Comparison of ENCODE assay signal across 1 cellular context in the genomic region with DNA sequence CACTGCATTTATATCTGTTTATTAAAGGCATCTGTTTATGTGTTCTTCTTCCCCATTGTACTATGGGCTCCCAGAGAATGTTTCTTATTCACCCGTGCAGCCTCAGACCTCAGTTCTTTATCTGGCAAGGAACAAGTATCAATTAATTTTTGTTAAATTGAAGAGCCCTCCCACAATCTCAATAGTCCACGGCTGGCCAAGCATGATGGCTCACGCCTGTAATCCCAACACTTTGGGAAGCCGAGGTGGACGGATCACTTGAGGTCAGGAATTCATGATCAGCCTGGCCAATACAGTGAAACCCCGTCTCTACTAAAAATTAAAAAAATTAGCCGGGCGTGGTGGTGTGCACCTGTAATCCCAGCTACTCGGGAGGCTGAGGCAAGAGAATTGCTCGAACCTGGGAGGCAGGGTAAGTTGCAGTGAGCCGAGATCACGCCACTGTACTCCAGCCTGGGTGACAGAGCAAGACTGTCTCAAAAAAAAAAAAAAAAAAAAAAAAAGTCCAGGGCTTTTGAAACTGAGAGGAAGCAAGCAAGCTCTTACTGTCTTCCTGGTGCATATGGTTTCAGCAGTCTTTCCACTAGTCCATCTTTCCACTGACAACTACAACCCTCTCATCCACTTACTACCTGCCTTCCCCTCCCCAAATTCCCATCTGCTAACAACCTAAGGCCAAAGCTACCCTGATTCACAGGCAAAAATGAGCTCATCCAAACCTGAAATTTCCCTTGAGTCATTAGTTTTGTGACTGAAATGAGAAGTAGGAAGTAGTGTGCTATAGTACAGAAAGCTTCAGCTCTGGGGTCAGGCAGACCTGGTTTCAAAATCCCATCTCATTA.
TF ChIP-seq lines count a peak whose summit lies in the region.

No MANE protein-coding gene starts in this region.

TF ChIP-seq in IMR-90, 13 proteins besides CTCF, POLR2A, EP300 and RAD21:
- TF ChIP-seq CEBPB (IDR thresholded peaks at IDR 0.05; ENCODE audit: low read depth, low read length): no peak
- TF ChIP-seq MXI1 (IDR thresholded peaks at IDR 0.05; ENCODE audit: borderline replicate concordance, low read depth, low read length): no peak
- TF ChIP-seq FOS (IDR thresholded peaks at IDR 0.05; ENCODE audit: low read depth, low read length): no peak
- TF ChIP-seq, protein P1, sequence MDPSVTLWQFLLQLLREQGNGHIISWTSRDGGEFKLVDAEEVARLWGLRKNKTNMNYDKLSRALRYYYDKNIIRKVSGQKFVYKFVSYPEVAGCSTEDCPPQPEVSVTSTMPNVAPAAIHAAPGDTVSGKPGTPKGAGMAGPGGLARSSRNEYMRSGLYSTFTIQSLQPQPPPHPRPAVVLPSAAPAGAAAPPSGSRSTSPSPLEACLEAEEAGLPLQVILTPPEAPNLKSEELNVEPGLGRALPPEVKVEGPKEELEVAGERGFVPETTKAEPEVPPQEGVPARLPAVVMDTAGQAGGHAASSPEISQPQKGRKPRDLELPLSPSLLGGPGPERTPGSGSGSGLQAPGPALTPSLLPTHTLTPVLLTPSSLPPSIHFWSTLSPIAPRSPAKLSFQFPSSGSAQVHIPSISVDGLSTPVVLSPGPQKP (IDR thresholded peaks at IDR 0.05; ENCODE audit: borderline replicate concordance, low read depth, low read length): no peak
- TF ChIP-seq MAFK (IDR thresholded peaks at IDR 0.05; ENCODE audit: low read depth, low read length): no peak
- TF ChIP-seq MAZ (IDR thresholded peaks at IDR 0.05; ENCODE audit: borderline replicate concordance, low read depth, low read length): no peak
- TF ChIP-seq, protein P2, sequence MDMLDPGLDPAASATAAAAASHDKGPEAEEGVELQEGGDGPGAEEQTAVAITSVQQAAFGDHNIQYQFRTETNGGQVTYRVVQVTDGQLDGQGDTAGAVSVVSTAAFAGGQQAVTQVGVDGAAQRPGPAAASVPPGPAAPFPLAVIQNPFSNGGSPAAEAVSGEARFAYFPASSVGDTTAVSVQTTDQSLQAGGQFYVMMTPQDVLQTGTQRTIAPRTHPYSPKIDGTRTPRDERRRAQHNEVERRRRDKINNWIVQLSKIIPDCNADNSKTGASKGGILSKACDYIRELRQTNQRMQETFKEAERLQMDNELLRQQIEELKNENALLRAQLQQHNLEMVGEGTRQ (IDR thresholded peaks at IDR 0.05; ENCODE audit: low read depth, low read length): no peak
- TF ChIP-seq RCOR1 (IDR thresholded peaks at IDR 0.05; ENCODE audit: insufficient replicate concordance, low read length): no peak
- no peak for TF ChIP-seq BHLHE40 (IDR thresholded peaks at IDR 0.05; ENCODE audit: low read depth, low read length)
- no peak for TF ChIP-seq CHD1 (IDR thresholded peaks at IDR 0.05; ENCODE audit: low read depth, low read length)
- TF ChIP-seq RFX5 (IDR thresholded peaks at IDR 0.05; ENCODE audit: low read depth, low read length): no peak
- no peak for TF ChIP-seq NFE2L2 (IDR thresholded peaks at IDR 0.05; ENCODE audit: low read depth, low read length)
- no peak for TF ChIP-seq SMC3 (IDR thresholded peaks at IDR 0.05; ENCODE audit: low read depth, low read length)
